ENCODE assay signal across 8 cellular contexts in genomic region chr1:181033128-181033798, GRCh38. TPM values are rescaled to one million over a fixed set of nuclear protein-coding genes. Genes with fewer than 3 reads are reported as not detected.
A peak's percentile ranks its signal among the peaks of the same experiment; 100 is the strongest.
DNase-seq lines count a peak whose midpoint lies in the region; ATAC-seq and TF ChIP-seq lines count a peak whose summit lies in the region.

No MANE protein-coding gene starts in this region.

- intact Hi-C loops in spleen (cut with DNase I; ENCODE audit: low total_unique reads) = no loop called here

- H3K9me3 Mint-ChIP-seq in activated naive CD8-positive, alpha-beta T cell treated with anti-CD3 and anti-CD28 coated beads for 36 hours = no peaks in the 10 kb centered on the region

- H3K4me3 Mint-ChIP-seq in activated naive CD8-positive, alpha-beta T cell treated with anti-CD3 and anti-CD28 coated beads for 36 hours = peak overlapping the region; percentile 93

- no peaks in the 10 kb centered on the region for H3K9me3 ChIP-seq in hepatocyte (ENCODE audit: low read depth)
- no peaks in the 10 kb centered on the region for H3K9me3 ChIP-seq in spleen

- TF ChIP-seq POLR2A in spleen (IDR thresholded peaks at IDR 0.05) = no peak

- H3K4me2 ChIP-seq in hepatocyte = peak overlapping the region; percentile 67

- H3K27me3 Mint-ChIP-seq in activated naive CD8-positive, alpha-beta T cell treated with anti-CD3 and anti-CD28 coated beads for 36 hours = no peaks in the 10 kb centered on the region

- no peak overlapping the region for H3K4me3 ChIP-seq in hepatocyte
- H3K4me3 ChIP-seq in spleen = peak overlapping the region in 7 of 8 donors; percentile 26 to 74 (median 55)

- peak overlapping the region; percentile 49 for H2AFZ ChIP-seq in hepatocyte

- peaks cover 42% of the 10 kb centered on the region for H3K4me1 Mint-ChIP-seq in activated naive CD8-positive, alpha-beta T cell treated with anti-CD3 and anti-CD28 coated beads for 36 hours

- TF ChIP-seq CTCF in hepatocyte (IDR thresholded peaks at IDR 0.05; ENCODE audit: poor library complexity) (no peak), spleen (IDR thresholded peaks at IDR 0.05 in 8 of 11, conservative IDR thresholded peaks at IDR 0.05 in 3 of 11) (no peak)

- H3K4me1 ChIP-seq in hepatocyte (ENCODE audit: insufficient read depth) = no peaks in the 10 kb centered on the region
- H3K4me1 ChIP-seq in spleen = peaks cover 24 to 59% (median 53%) of the 10 kb centered on the region in 6 donors

- no peaks in the 10 kb centered on the region for H3K9me2 ChIP-seq in hepatocyte (replicated peaks; ENCODE audit: insufficient read depth)

- ATAC-seq in HG02678 (IDR thresholded peaks at IDR 0.05; ENCODE audit: unreplicated experiment) = peak; percentile 23

- no peaks in the 10 kb centered on the region for H3K79me2 ChIP-seq in hepatocyte

- no peaks in the 10 kb centered on the region for H4K20me1 ChIP-seq in hepatocyte (ENCODE audit: insufficient read depth, poor library complexity, severe bottlenecking)

- DNase-seq in DMS 273 (lab: John Stamatoyannopoulos, UW; ENCODE audit: unreplicated experiment) = peak; percentile 58
- no peak for DNase-seq in DMS 273 treated with DMSO at 0.1 percent for 48 hours (lab: John Stamatoyannopoulos, UW)
- DNase-seq in NOMO-1 treated with dmso at 0.1 percent for 144 hours (lab: John Stamatoyannopoulos, UW; ENCODE audit: unreplicated experiment) = peak; percentile 77
- no peak for DNase-seq in activated naive CD8-positive, alpha-beta T cell treated with anti-CD3 and anti-CD28 coated beads for 36 hours
- peak; percentile 31 for DNase-seq in hepatocyte (ENCODE audit: low spot score)
- no peak for DNase-seq in spleen
- no peak for DNase-seq in NCI-H187 (lab: John Stamatoyannopoulos, UW)

- H3K27ac ChIP-seq in hepatocyte (peak overlapping the region; percentile 80), spleen (peak overlapping the region; percentile 80 to 95 (median 92))

- H3K27me3 ChIP-seq in hepatocyte (no peaks in the 10 kb centered on the region), spleen (replicated peaks in 1 of 7) (no peaks in the 10 kb centered on the region)

- H3K27ac Mint-ChIP-seq in activated naive CD8-positive, alpha-beta T cell treated with anti-CD3 and anti-CD28 coated beads for 36 hours = peak overlapping the region; percentile 98

- peaks cover 5% of the 10 kb centered on the region for H3K36me3 Mint-ChIP-seq in activated naive CD8-positive, alpha-beta T cell treated with anti-CD3 and anti-CD28 coated beads for 36 hours

- H3K36me3 ChIP-seq in hepatocyte (replicated peaks; ENCODE audit: insufficient read depth, low read depth) (no peaks in the 10 kb centered on the region), spleen (peaks cover 0 to 7% (median 0%) of the 10 kb centered on the region in 6 donors)

- WGBS in hepatocyte (ENCODE audit: low lambda C conversion rate, missing lambda C conversion rate) = 56% methylated on average over 2 of the region's 2 CpGs
- WGBS in spleen, 5 donors = 32 to 45% (median 38%) methylated on average over 2 of the region's 2 CpGs

RNA-seq across cellular contexts. Expression of gene MR1, which starts 0.5 kb away (rescaled TPM):
- 10 to 100 TPM; 14.5 to 15.5 TPM for total RNA-seq in activated naive CD8-positive, alpha-beta T cell treated with anti-CD3 and anti-CD28 coated beads for 36 hours
- 7.8 and 8.9 TPM in 2 replicates for total RNA-seq in hepatocyte
- 8.8 and 10.6 TPM in 2 replicates for polyA plus RNA-seq in hepatocyte
- total RNA-seq in spleen = 10 to 100 TPM; 21.9 to 35.6 (median 25.8) TPM
- 1 to 10 TPM; 4.9 to 6.3 (median 6.0) TPM for polyA plus RNA-seq in spleen

RNA-seq across cellular contexts. Expression of gene STX6, which starts 10.6 kb away (rescaled TPM):
- 10 to 100 TPM; 22.0 to 22.1 TPM for total RNA-seq in activated naive CD8-positive, alpha-beta T cell treated with anti-CD3 and anti-CD28 coated beads for 36 hours
- total RNA-seq in hepatocyte (18.5 and 19.2 TPM in 2 replicates), spleen (10 to 100 TPM; 18.3 to 41.4 (median 22.1) TPM)
- polyA plus RNA-seq in hepatocyte (10.3 and 10.7 TPM in 2 replicates), spleen (10 to 100 TPM in 1 of 3 donors, 1 to 10 TPM in 2; 6.8 to 10.2 (median 8.0) TPM)

RNA-seq across cellular contexts. Expression of gene IER5, which starts 55.2 kb away (rescaled TPM):
- total RNA-seq in activated naive CD8-positive, alpha-beta T cell treated with anti-CD3 and anti-CD28 coated beads for 36 hours = 10 to 100 TPM; 29.7 to 30.3 TPM
- total RNA-seq in hepatocyte (13.0 and 16.6 TPM in 2 replicates), spleen (10 to 100 TPM; 33.4 to 62.3 (median 40.8) TPM)
- polyA plus RNA-seq in hepatocyte (18.2 and 23.1 TPM in 2 replicates), spleen (10 to 100 TPM; 21.3 to 33.9 (median 32.7) TPM)

Comparison
In these comparisons a context has a peak if more than half of its experiments do, and no peak if none do; other contexts are left out.
1. DNase-seq: peak in DMS 273 (single experiment), NOMO-1 treated with dmso at 0.1 percent for 144 hours (single experiment) and hepatocyte (single experiment); none in DMS 273 treated with DMSO at 0.1 percent for 48 hours (single experiment), activated naive CD8-positive, alpha-beta T cell treated with anti-CD3 and anti-CD28 coated beads for 36 hours (single experiment), spleen (single experiment) and NCI-H187 (0 of 2).